In the genomic region with DNA sequence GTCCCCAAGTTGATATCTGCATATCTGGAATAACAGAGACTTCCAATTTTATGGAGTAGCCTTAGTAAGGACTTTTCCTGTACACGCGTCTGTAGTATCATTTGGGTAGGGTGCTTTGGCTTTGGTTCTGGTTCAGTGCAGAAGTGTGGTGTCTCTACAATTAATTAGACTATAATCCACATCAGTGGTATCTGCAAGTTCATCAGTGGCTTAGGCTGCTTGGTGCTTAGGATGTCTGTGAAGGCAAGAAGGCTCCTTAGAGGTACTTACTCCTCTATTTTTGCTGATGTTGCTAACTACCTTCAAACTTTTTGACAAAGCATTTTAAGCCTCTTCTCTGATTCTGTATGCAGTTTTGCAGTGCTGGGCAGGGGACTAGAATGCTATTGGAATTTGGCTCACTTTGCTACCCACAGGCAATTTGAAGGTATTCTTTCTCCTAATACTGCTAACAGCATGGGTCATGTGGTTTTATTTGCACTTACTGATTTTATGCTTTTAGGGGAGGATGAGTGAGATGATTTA, we compare ENCODE assay signal across 31 cellular contexts.
"Had no signal": no experiment of that assay in that cellular context is flagged by ENCODE, and none has a peak within 500 bp of the region (broad histone marks: within the 10 kb centered on the region; RNA-seq: fewer than 3 reads in every experiment).

No MANE protein-coding gene starts in this region.

- H3K27me3 Mint-ChIP-seq: activated B cell treated with CpG ODN at 0.5 μM for 24 hours; activated CD4-positive, alpha-beta memory T cell treated with anti-CD3 and anti-CD28 coated beads, Interleukin-2, amount 10 ng/mL, durations not matched to agents 7 days and 5 days; activated CD4-positive, alpha-beta T cell treated with anti-CD3 and anti-CD28 coated beads, Interleukin-2, amount 10 ng/mL, durations not matched to agents 7 days and 5 days; activated naive CD8-positive, alpha-beta T cell; activated T-cell treated with anti-CD3 and anti-CD28 coated beads, Interleukin-2, amount 50 U/mL, for 24 hours; T-helper 17 cell had no signal

- H3K36me3 ChIP-seq: adrenal gland, WERI-Rb-1 had no signal

- DNase-seq: activated B cell treated with CpG ODN at 0.5 μM for 24 hours; activated CD4-positive, alpha-beta memory T cell treated with anti-CD3 and anti-CD28 coated beads, Interleukin-2, amount 10 ng/mL, durations not matched to agents 7 days and 5 days; activated CD4-positive, alpha-beta T cell treated with anti-CD3 and anti-CD28 coated beads, Interleukin-2, amount 10 ng/mL, durations not matched to agents 7 days and 5 days; activated CD4-positive, alpha-beta T cell treated with anti-CD3 and anti-CD28 coated beads, Interleukin-2, amount 50 U/mL, for 4 hours; activated CD8-positive, alpha-beta memory T cell treated with anti-CD3 and anti-CD28 coated beads, Interleukin-2, amount 50 U/mL, for 48 hours; activated effector memory CD4-positive, alpha-beta T cell treated with Interleukin-2 at 50 U/mL for 16 hours; activated gamma-delta T cell treated with Interleukin-2 at 50 U/mL for 16 hours; activated naive CD4-positive, alpha-beta T cell treated with anti-CD3 and anti-CD28 coated beads, Interleukin-2, amount 50 U/mL, for 16 hours; activated naive CD4-positive, alpha-beta T cell treated with Interleukin-2 at 50 U/mL for 16 hours; activated T-cell treated with anti-CD3 and anti-CD28 coated beads for 4 hours; activated T-cell treated with anti-CD3 and anti-CD28 coated beads, Interleukin-2, amount 50 U/mL, for 24 hours; activated T-cell treated with anti-CD3 and anti-CD28 coated beads, Interleukin-2, amount 50 U/mL, for 72 hours; adrenal gland; amygdala; aorta; body of pancreas; caudate nucleus; cortex of kidney; dermis blood vessel endothelial cell; effector CD8-positive, alpha-beta T cell; foreskin fibroblast; T-helper 1 cell; T-helper 17 cell; T1000; WERI-Rb-1 had no signal

- H3K4me1 ChIP-seq: adrenal gland, body of pancreas had no signal

- H3K27me3 ChIP-seq: adrenal gland, body of pancreas had no signal

- H3K4me1 Mint-ChIP-seq: activated B cell treated with CpG ODN at 0.5 μM for 24 hours; activated CD4-positive, alpha-beta memory T cell treated with anti-CD3 and anti-CD28 coated beads, Interleukin-2, amount 10 ng/mL, durations not matched to agents 7 days and 5 days; activated CD4-positive, alpha-beta T cell treated with anti-CD3 and anti-CD28 coated beads, Interleukin-2, amount 10 ng/mL, durations not matched to agents 7 days and 5 days; T-helper 17 cell had no signal

- H3K4me3 Mint-ChIP-seq: activated B cell treated with CpG ODN at 0.5 μM for 24 hours; activated CD4-positive, alpha-beta memory T cell treated with anti-CD3 and anti-CD28 coated beads, Interleukin-2, amount 10 ng/mL, durations not matched to agents 7 days and 5 days; activated CD4-positive, alpha-beta T cell treated with anti-CD3 and anti-CD28 coated beads, Interleukin-2, amount 10 ng/mL, durations not matched to agents 7 days and 5 days; activated naive CD8-positive, alpha-beta T cell; activated T-cell treated with anti-CD3 and anti-CD28 coated beads, Interleukin-2, amount 50 U/mL, for 24 hours; activated T-cell treated with anti-CD3 and anti-CD28 coated beads, Interleukin-2, amount 50 U/mL, for 72 hours; T-helper 17 cell; T-helper 2 cell treated with Interferon-gamma antibody and Interleukin-4, amounts not matched to agents 5 μg/mL and 100 μg/mL, for 36 hours had no signal

- H3K27ac ChIP-seq: adrenal gland, body of pancreas, WERI-Rb-1 had no signal

- H3K27ac Mint-ChIP-seq: activated B cell treated with CpG ODN at 0.5 μM for 24 hours; activated CD4-positive, alpha-beta memory T cell treated with anti-CD3 and anti-CD28 coated beads, Interleukin-2, amount 10 ng/mL, durations not matched to agents 7 days and 5 days; activated CD4-positive, alpha-beta T cell treated with anti-CD3 and anti-CD28 coated beads, Interleukin-2, amount 10 ng/mL, durations not matched to agents 7 days and 5 days; activated naive CD8-positive, alpha-beta T cell; activated T-cell treated with anti-CD3 and anti-CD28 coated beads, Interleukin-2, amount 50 U/mL, for 24 hours; activated T-cell treated with anti-CD3 and anti-CD28 coated beads, Interleukin-2, amount 50 U/mL, for 72 hours; T-helper 17 cell; T-helper 2 cell treated with Interferon-gamma antibody and Interleukin-4, amounts not matched to agents 5 μg/mL and 100 μg/mL, for 36 hours had no signal

- FAIRE-seq: colon, frontal cortex had no signal

- ATAC-seq: activated CD4-positive, CD25-positive, alpha-beta regulatory T cell treated with anti-CD3 and anti-CD28 coated beads, Interleukin-2, amount 50 U/mL, for 24 hours; activated T-cell treated with anti-CD3 and anti-CD28 coated beads, Interleukin-2, amount 50 U/mL, for 72 hours; body of pancreas; esophagus mucosa; T-helper 17 cell had no signal

- H3K4me3 ChIP-seq: adrenal gland, body of pancreas had no signal
